Comparison of ENCODE assay signal across 8 cellular contexts in genomic region chr14:73173092-73173735, GRCh38. TPM values are rescaled to one million over a fixed set of nuclear protein-coding genes. Genes with fewer than 3 reads are reported as not detected.
DNase-seq lines count a peak whose midpoint lies in the region; ATAC-seq and TF ChIP-seq lines count a peak whose summit lies in the region.

No MANE protein-coding gene starts in this region.

- H3K9me3 ChIP-seq in adipocyte (ENCODE audit: control insufficient read depth, low read length) (no peaks in the 10 kb centered on the region), vagina (no peaks in the 10 kb centered on the region)

- no peak for TF ChIP-seq POLR2A in vagina (IDR thresholded peaks at IDR 0.05)

- H3K27ac ChIP-seq in vagina, result no peak overlapping the region

- DNase-seq in SIG-M5 treated with dmso at 0.1 percent for 504 hours (lab: John Stamatoyannopoulos, UW; ENCODE audit: unreplicated experiment) (peak; percentile 31), SIG-M5 (lab: John Stamatoyannopoulos, UW) (no peak), M059J (ENCODE audit: low read depth) (peak; percentile 57), adipocyte (ENCODE audit: low read depth) (peak; percentile 83), left colon (no peak), vagina (ENCODE audit: extremely low spot score in 2 of 2) (peak in 1 of 2 donors; percentile 8), NCI-H1092 (lab: John Stamatoyannopoulos, UW) (no peak)

- intact Hi-C loops in left colon (cut with DNase I, micrococcal nuclease), result no loop called here
- intact Hi-C loops in vagina (cut with DNase I), result loop anchor here (5.0 to 10.0 kb wide), 2 partner anchors 112 to 299 kb away; no protein-coding TSS in a partner anchor

- no peaks in the 10 kb centered on the region for H3K27me3 ChIP-seq in adipocyte (replicated peaks; ENCODE audit: control insufficient read depth, insufficient read depth, low read length)
- no peaks in the 10 kb centered on the region for H3K27me3 ChIP-seq in vagina

- H3K9ac ChIP-seq in adipocyte (ENCODE audit: low read length), result no peak overlapping the region

- H3K4me1 ChIP-seq in adipocyte (ENCODE audit: control insufficient read depth, insufficient read depth, low read length) (peaks cover 15% of the 10 kb centered on the region), vagina (no peaks in the 10 kb centered on the region)

- ATAC-seq in left colon (peak; percentile 19), HG02759 (IDR thresholded peaks at IDR 0.05; ENCODE audit: unreplicated experiment) (no peak)

- H3K36me3 ChIP-seq in adipocyte (ENCODE audit: control insufficient read depth, insufficient read depth, low read length, severe bottlenecking) (peaks cover 60% of the 10 kb centered on the region), vagina (peaks cover 0 to 45% of the 10 kb centered on the region in 2 donors)

- H3K4me3 ChIP-seq in adipocyte (ENCODE audit: low read length) (no peak overlapping the region), vagina (no peak overlapping the region)

- TF ChIP-seq CTCF in vagina (IDR thresholded peaks at IDR 0.05), result peak in 2 of 3 experiments; percentile 20 to 26

RNA-seq across cellular contexts. Expression of gene PSEN1, which starts 36.9 kb away (rescaled TPM):
- total RNA-seq in M059J (2014; rRNA removed; shearing (Covaris generic)), result 34.6 and 44.9 TPM in 2 replicates
- total RNA-seq in left colon, result 100 to 1,000 TPM; 100 to 132 TPM
- total RNA-seq in vagina, result 47.1 TPM

Comparison
In these comparisons a context has a peak if more than half of its experiments do, and no peak if none do; other contexts are left out.
1. DNase-seq: peak in SIG-M5 treated with dmso at 0.1 percent for 504 hours (single experiment), M059J (single experiment) and adipocyte (single experiment); none in SIG-M5 (single experiment), left colon (0 of 2) and NCI-H1092 (single experiment).